Comparison of ENCODE assay signal across 15 cellular contexts in the genomic region with DNA sequence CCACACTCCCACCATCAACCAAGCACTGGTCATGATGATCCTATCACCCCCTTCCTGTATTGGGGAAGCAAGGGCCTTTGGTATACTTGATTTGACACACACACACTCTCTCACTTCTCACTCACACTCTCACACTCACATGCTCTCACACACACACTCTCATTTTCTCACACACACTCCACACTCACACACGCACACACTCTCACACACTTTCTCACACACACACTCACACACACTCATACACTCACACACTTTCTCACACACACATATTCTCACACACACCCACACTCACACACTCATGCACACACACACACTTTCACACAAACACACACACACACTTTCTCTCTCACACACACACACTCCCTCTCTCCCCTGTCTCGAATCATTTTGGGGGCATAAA. TPM values are rescaled to one million over a fixed set of nuclear protein-coding genes. Genes with fewer than 3 reads are reported as not detected.
DNase-seq lines count a peak whose midpoint lies in the region; ATAC-seq, FAIRE-seq and TF ChIP-seq lines count a peak whose summit lies in the region.
"Had no signal": no experiment of that assay in that cellular context is flagged by ENCODE, and none has a peak within 500 bp of the region (broad histone marks: within the 10 kb centered on the region; RNA-seq: fewer than 3 reads in every experiment).

No MANE protein-coding gene starts in this region.

- peak; percentile 73 for FAIRE-seq in GM12878 (lab: Jason Lieb, UNC)

- peak overlapping the region; percentile 72 for H2AFZ ChIP-seq in GM12878 (ENCODE audit: control insufficient read depth, low read depth, low read length)

- RAD21 ChIA-PET in GM12878 (lab: Charles Lee; ENCODE audit: unreplicated experiment) = interaction anchor here (0.5 to 2.4 kb wide), 4 partner anchors 26 to 498 kb away, joined by 3 to 10 read pairs (median 7); no protein-coding TSS in a partner anchor

- peak overlapping the region; percentile 3; the same call in 1 of the 2 replicates for H3K9ac ChIP-seq in GM12878 (ENCODE audit: control insufficient read depth, insufficient read depth, low read length)

- H3K4me1 ChIP-seq in GM12878 (ENCODE audit: control insufficient read depth, insufficient read depth, low read length) = peaks cover 55% of the 10 kb centered on the region
- H3K4me1 ChIP-seq: Caco-2 had no signal

- no peaks in the 10 kb centered on the region for H4K20me1 ChIP-seq in GM12878 (ENCODE audit: control insufficient read depth, insufficient read depth)

- H3K36me3 ChIP-seq in GM12878 (ENCODE audit: control insufficient read depth in 2 of 2, insufficient read depth in 2 of 2, low read length in 1 of 2) = peaks cover 0 to 4% of the 10 kb centered on the region in 2 experiments; a peak in 1 of 4 replicates

- H3K27ac Mint-ChIP-seq in CD4-positive, alpha-beta T cell = peak overlapping the region; percentile 98
- H3K27ac Mint-ChIP-seq in IgD-negative memory B cell (peak overlapping the region; percentile 75 to 95 (median 86)), Calu3 (ENCODE audit: unreplicated experiment) (no peak overlapping the region)
- H3K27ac Mint-ChIP-seq in natural killer cell treated with Interleukin-12 subunit alpha and Interleukin-12 subunit beta and Interleukin-15 and Interleukin-18, amount 100 ng/mL, for 72 hours = peak overlapping the region; percentile 68 to 97
- H3K27ac Mint-ChIP-seq: type B pancreatic cell had no signal

- H3K79me2 ChIP-seq in GM12878 (ENCODE audit: control insufficient read depth, insufficient read depth, low read length) = 0 out of 2 replicates have a peak, but pooled peaks cover 2% of the 10 kb centered on the region

- in situ Hi-C loops in GM12878 (cut with MboI) = no loop called here

- no peak for ATAC-seq in CD4-positive, alpha-beta T cell (ENCODE audit: poor library complexity)
- ATAC-seq in GM12878 = no peak
- ATAC-seq in natural killer cell treated with Interleukin-12 subunit alpha and Interleukin-12 subunit beta and Interleukin-15 and Interleukin-18, amount 100 ng/mL, for 72 hours = no peak
- no peak for ATAC-seq in GM18861 (IDR thresholded peaks at IDR 0.05; ENCODE audit: unreplicated experiment)
- no peak for ATAC-seq in HG03521 (IDR thresholded peaks at IDR 0.05; ENCODE audit: unreplicated experiment)
- ATAC-seq in HG02642 (IDR thresholded peaks at IDR 0.05; ENCODE audit: poor library complexity, unreplicated experiment) = no peak

- TF ChIP-seq EP300 in GM12878 (IDR thresholded peaks at IDR 0.05; ENCODE audit: borderline replicate concordance in 1 of 2, control insufficient read depth in 1 of 2, low read depth in 2 of 2, low read length in 2 of 2) = no peak

- H3K27ac ChIP-seq in CD4-positive, alpha-beta T cell (ENCODE audit: low read depth, low read length) = peak overlapping the region; percentile 93
- H3K27ac ChIP-seq in GM12878 (ENCODE audit: control insufficient read depth, insufficient read depth) = peak overlapping the region; percentile 95
- H3K27ac ChIP-seq: SK-N-MC had no signal

- H3K9me3 ChIP-seq in CD4-positive, alpha-beta T cell (ENCODE audit: control insufficient read depth, low read length) = no peaks in the 10 kb centered on the region
- no peaks in the 10 kb centered on the region for H3K9me3 ChIP-seq in GM12878 (replicated peaks; ENCODE audit: control insufficient read depth, insufficient read depth, low read length)
- H3K9me3 ChIP-seq: Caco-2 had no signal

- no peaks in the 10 kb centered on the region for H3K27me3 ChIP-seq in CD4-positive, alpha-beta T cell (ENCODE audit: control insufficient read depth, insufficient read depth, low read length)
- no peaks in the 10 kb centered on the region for H3K27me3 ChIP-seq in GM12878 (replicated peaks in 1 of 2; ENCODE audit: control insufficient read depth in 2 of 2, insufficient read depth in 2 of 2, low read length in 1 of 2)

- peak in 2 of 10 experiments; percentile 6 to 32 for DNase-seq in CD4-positive, alpha-beta T cell
- DNase-seq in GM12878 (ENCODE audit: low read depth, low spot score) = no peak
- no peak for DNase-seq in natural killer cell treated with Interleukin-12 subunit alpha and Interleukin-12 subunit beta and Interleukin-15 and Interleukin-18, amount 100 ng/mL, for 72 hours (ENCODE audit: low spot score)
- no peak for DNase-seq in Calu3
- DNase-seq: activated CD4-positive, alpha-beta T cell treated with anti-CD3 and anti-CD28 coated beads, Interleukin-2, amount 50 U/mL, for 48 hours; Caco-2; NCI-H1417 treated with DMSO at 0.1 percent for 48 hours; NCI-H774 had no signal

- intact Hi-C loops in CD4-positive, alpha-beta T cell (cut with DNase I, micrococcal nuclease) = loop anchor here (1.0 to 10.0 kb wide), 4 partner anchors 9 to 579 kb away; a partner anchor contains a TSS
- intact Hi-C loops in GM12878 (cut with micrococcal nuclease; ENCODE audit: unreplicated experiment) (no loop called here), Calu3 (cut with micrococcal nuclease; ENCODE audit: unreplicated experiment) (no loop called here)

- H3K4me1 Mint-ChIP-seq in CD4-positive, alpha-beta T cell (ENCODE audit: low read depth) = peaks cover 95% of the 10 kb centered on the region
- H3K4me1 Mint-ChIP-seq in IgD-negative memory B cell = peaks cover 43 to 50% (median 49%) of the 10 kb centered on the region in 3 donors
- peaks cover 42 to 56% of the 10 kb centered on the region in 2 donors for H3K4me1 Mint-ChIP-seq in natural killer cell treated with Interleukin-12 subunit alpha and Interleukin-12 subunit beta and Interleukin-15 and Interleukin-18, amount 100 ng/mL, for 72 hours (ENCODE audit: low read depth in 2 of 2)
- H3K4me1 Mint-ChIP-seq in Calu3 (ENCODE audit: low read depth, unreplicated experiment) = peaks cover 9% of the 10 kb centered on the region

- TF ChIP-seq POLR2A in GM12878 (IDR thresholded peaks at IDR 0.05; ENCODE audit: low read depth, low read length) = no peak

- no peak for TF ChIP-seq RAD21 in GM12878 (IDR thresholded peaks at IDR 0.05; ENCODE audit: insufficient read depth, low read depth, low read length)

- peak overlapping the region; percentile 76; the same call in 1 of the 2 replicates for H3K4me2 ChIP-seq in GM12878 (ENCODE audit: control insufficient read depth, insufficient read depth)

- H3K4me3 ChIP-seq in GM12878 = no peak overlapping the region
- H3K4me3 ChIP-seq: SK-N-MC had no signal

- SMC1A ChIA-PET in GM12878 (lab: Charles Lee; ENCODE audit: uncharacterized antibody, unreplicated experiment) = interaction anchor here (0.5 to 1.3 kb wide), 2 partner anchors 26 to 391 kb away, joined by 3 to 7 read pairs; no protein-coding TSS in a partner anchor

- CTCF ChIA-PET in CD4-positive, alpha-beta T cell (lab: Charles Lee) = no interaction called here
- CTCF ChIA-PET in GM12878 (lab: Yijun Ruan, JAX) (interaction anchor here (1.1 kb wide), 1 partner anchor 27 kb away, joined by 4 read pairs; no protein-coding TSS in a partner anchor), Calu3 (lab: Charles Lee) (no interaction called here)

- no peak for TF ChIP-seq CTCF in CD4-positive, alpha-beta T cell (IDR thresholded peaks at IDR 0.05)
- TF ChIP-seq CTCF in GM12878 (IDR thresholded peaks at IDR 0.05 in 2 of 3, conservative IDR thresholded peaks at IDR 0.05 in 1 of 3; ENCODE audit: control insufficient read depth in 2 of 3, extremely low read depth in 1 of 3, insufficient read depth in 1 of 3, low read depth in 3 of 3, low read length in 3 of 3) (no peak), Calu3 (IDR thresholded peaks at IDR 0.05; ENCODE audit: unreplicated experiment) (no peak)

- H3K9me3 Mint-ChIP-seq in CD4-positive, alpha-beta T cell = no peaks in the 10 kb centered on the region
- H3K9me3 Mint-ChIP-seq in IgD-negative memory B cell (no peaks in the 10 kb centered on the region), Calu3 (ENCODE audit: low read depth, unreplicated experiment) (no peaks in the 10 kb centered on the region)
- H3K9me3 Mint-ChIP-seq in natural killer cell treated with Interleukin-12 subunit alpha and Interleukin-12 subunit beta and Interleukin-15 and Interleukin-18, amount 100 ng/mL, for 72 hours = peaks cover 4% of the 10 kb centered on the region
- H3K9me3 Mint-ChIP-seq: type B pancreatic cell had no signal

- H3K36me3 Mint-ChIP-seq in CD4-positive, alpha-beta T cell (ENCODE audit: low read depth) = peaks cover 95% of the 10 kb centered on the region
- peaks cover 6% of the 10 kb centered on the region for H3K36me3 Mint-ChIP-seq in IgD-negative memory B cell
- peaks cover 19% of the 10 kb centered on the region for H3K36me3 Mint-ChIP-seq in natural killer cell treated with Interleukin-12 subunit alpha and Interleukin-12 subunit beta and Interleukin-15 and Interleukin-18, amount 100 ng/mL, for 72 hours
- H3K36me3 Mint-ChIP-seq in Calu3 (ENCODE audit: insufficient read depth, unreplicated experiment) = no peaks in the 10 kb centered on the region
- H3K36me3 Mint-ChIP-seq: brain had no signal

- BruUV-seq in GM12878 (replicated peaks; lab: Mats Ljungman, UMichigan) (no TSS peak), Calu3 (replicated peaks; lab: Mats Ljungman, UMichigan) (no TSS peak)

- peak overlapping the region; percentile 94 for H3K4me3 Mint-ChIP-seq in CD4-positive, alpha-beta T cell
- H3K4me3 Mint-ChIP-seq in IgD-negative memory B cell (peak overlapping the region in 1 of 4 donors; percentile 78), Calu3 (ENCODE audit: low read depth, unreplicated experiment) (no peak overlapping the region)
- peak overlapping the region; percentile 88 for H3K4me3 Mint-ChIP-seq in natural killer cell treated with Interleukin-12 subunit alpha and Interleukin-12 subunit beta and Interleukin-15 and Interleukin-18, amount 100 ng/mL, for 72 hours
- H3K4me3 Mint-ChIP-seq: brain, type B pancreatic cell had no signal

- POLR2A ChIA-PET in CD4-positive, alpha-beta T cell (lab: Charles Lee) = interaction anchor here (0.6 to 4.4 kb wide), 10 partner anchors 8 to 405 kb away, joined by 4 to 61 read pairs (median 7); a partner anchor contains a TSS
- POLR2A ChIA-PET in GM12878 (lab: Charles Lee) = no interaction called here

- WGBS in GM12878 (ENCODE audit: insufficient coverage, insufficient replicate concordance, low lambda C conversion rate, missing lambda C conversion rate) = 58% methylated on average over 2 of the region's 2 CpGs

- H3K27me3 Mint-ChIP-seq in CD4-positive, alpha-beta T cell = peaks cover 3% of the 10 kb centered on the region
- peaks cover 6% of the 10 kb centered on the region for H3K27me3 Mint-ChIP-seq in IgD-negative memory B cell
- H3K27me3 Mint-ChIP-seq in natural killer cell treated with Interleukin-12 subunit alpha and Interleukin-12 subunit beta and Interleukin-15 and Interleukin-18, amount 100 ng/mL, for 72 hours = no peaks in the 10 kb centered on the region
- H3K27me3 Mint-ChIP-seq in Calu3 (ENCODE audit: unreplicated experiment) = no peaks in the 10 kb centered on the region

RNA-seq across cellular contexts. Expression of a gene that starts 8.6 kb away (rescaled TPM):
- total RNA-seq in CD4-positive, alpha-beta T cell = 100 to 1,000 TPM; 752 to 758 TPM
- 6.8 TPM for polyA plus RNA-seq in IgD-negative memory B cell
- total RNA-seq in GM12878 (2013; cell fraction: nucleolus; rRNA removed) = not detected in 2 replicates
- total RNA-seq in GM12878 (2014; rRNA removed) = 14.6 and 19.4 TPM in 2 replicates
- 10.0 and 11.6 TPM in 2 replicates for total RNA-seq in GM12878 (2014; rRNA removed; fragmentation: Illumina TruSeq; extraction: Trizol)
- total RNA-seq in GM12878 (2021) = 10.0 and 10.5 TPM in 2 replicates
- 4.5 TPM for polyA plus RNA-seq in GM12878 (2011; ENCODE audit: low read depth)
- 0.36 and 0.41 TPM in 2 replicates for polyA plus RNA-seq in GM12878 (2011; rRNA removed)
- polyA plus RNA-seq in GM12878 (2011; cell fraction: cytosol; rRNA removed) = 0.39 and 0.42 TPM in 2 replicates
- polyA plus RNA-seq in GM12878 (2011; cell fraction: nucleus; rRNA removed) = 0.12 and 0.54 TPM in 2 replicates
- polyA plus RNA-seq in GM12878 (2012) = 6.6 and 11.5 TPM in 2 replicates
- 8.2 and 9.6 TPM in 2 replicates for polyA plus RNA-seq in GM12878 (2014; fragmentation: Illumina TruSeq; extraction: Trizol)
- polyA plus RNA-seq in GM12878 (2014; fragmentation: Nextera tagmentation; extraction: Ambion mirVana) = 1 to 10 TPM; 6.2 to 9.8 TPM
- polyA plus RNA-seq in GM12878 (2014; rRNA removed) = 16.8 and 18.1 TPM in 2 replicates
- 10 to 100 TPM in 1 of 2 experiments, 1 to 10 TPM in 1; 5.6 to 11.9 TPM for polyA plus RNA-seq in GM12878 (2016; fragmentation: Nextera tagmentation; extraction: Ambion mirVana)
- not detected in 2 replicates for polyA minus RNA-seq in GM12878 (2011; rRNA and poly(A)+ RNA removed)
- polyA minus RNA-seq in GM12878 (2011; cell fraction: cytosol; rRNA and poly(A)+ RNA removed) = not detected in 2 replicates
- not detected in 2 replicates for polyA minus RNA-seq in GM12878 (2011; cell fraction: nucleus; rRNA and poly(A)+ RNA removed)
- 1 to 10 TPM; 6.2 to 9.0 TPM for total RNA-seq in natural killer cell treated with Interleukin-12 subunit alpha and Interleukin-12 subunit beta and Interleukin-15 and Interleukin-18, amount 100 ng/mL, for 72 hours
- total RNA-seq in Calu3 (2022) = 0.93 and 1.7 TPM in 2 replicates

Comparison
In these comparisons a context has a peak if more than half of its experiments do, and no peak if none do; other contexts are left out.
1. RNA of a gene that starts 8.6 kb away (total RNA-seq): 752 to 758 TPM in CD4-positive, alpha-beta T cell; 10.0 to 19.4 TPM in GM12878, 6.2 to 9.0 TPM in natural killer cell treated with Interleukin-12 subunit alpha and Interleukin-12 subunit beta and Interleukin-15 and Interleukin-18, amount 100 ng/mL, for 72 hours and 0.93 to 1.7 TPM in Calu3; every median in the first group is over 10 times any median in the second.
2. intact Hi-C loops: an anchor here in CD4-positive, alpha-beta T cell (1.0 to 10.0 kb wide); none called in GM12878 and Calu3.